Comparison of ENCODE assay signal across 19 cellular contexts in genomic region chr5:134492568-134492967, GRCh38. TPM values are rescaled to one million over a fixed set of nuclear protein-coding genes. Genes with fewer than 3 reads are reported as not detected.
DNase-seq lines count a peak whose midpoint lies in the region; ATAC-seq, FAIRE-seq and TF ChIP-seq lines count a peak whose summit lies in the region.
"Had no signal": no experiment of that assay in that cellular context is flagged by ENCODE, and none has a peak within 500 bp of the region (broad histone marks: within the 10 kb centered on the region; RNA-seq: fewer than 3 reads in every experiment).

No MANE protein-coding gene starts in this region.

- no peaks in the 10 kb centered on the region for H4K20me1 ChIP-seq in HepG2 (ENCODE audit: insufficient read depth, low read length)

- CTCF ChIA-PET in HepG2 (lab: Yijun Ruan, JAX; ENCODE audit: low intra/inter-chr PET ratio, low total read pairs): no interaction called here

- H3K27me3 ChIP-seq in HepG2 (ENCODE audit: control insufficient read depth in 1 of 2, insufficient read depth in 2 of 2, low read length in 2 of 2) (peaks cover 0 to 12% of the 10 kb centered on the region in 2 experiments; a peak in 2 of 5 replicates), right lobe of liver (no peaks in the 10 kb centered on the region), adipocyte (replicated peaks; ENCODE audit: control insufficient read depth, insufficient read depth, low read length) (no peaks in the 10 kb centered on the region), heart right ventricle (no peaks in the 10 kb centered on the region)

- intact Hi-C loops in HepG2 (cut with micrococcal nuclease; ENCODE audit: unreplicated experiment) (no loop called here), right lobe of liver (cut with DNase I) (no loop called here), heart right ventricle (cut with DNase I) (no loop called here), cardiac septum (cut with DNase I) (no loop called here)

- no peak overlapping the region for H3K9ac ChIP-seq in HepG2 (ENCODE audit: insufficient read depth, low read depth, low read length)
- peak overlapping the region; percentile 35 for H3K9ac ChIP-seq in adipocyte (ENCODE audit: low read length)

- DNase-seq in HepG2 (ENCODE audit: low spot score) (no peak), right lobe of liver (no peak), adipocyte (ENCODE audit: low read depth) (no peak), fibroblast of mammary gland (ENCODE audit: low read depth) (peak; percentile 25), heart right ventricle (no peak), GM19238 (ENCODE audit: insufficient read length, low spot score) (no peak), cardiac septum (ENCODE audit: low spot score) (no peak), NCI-H146 (lab: John Stamatoyannopoulos, UW) (no peak)
- DNase-seq: ACHN; CD4-positive, alpha-beta memory T cell; DMS79 treated with DMSO at 0.1 percent for 48 hours; EL; GDM1; HCEC 1CT; HFFc6 had no signal

- 61% methylated on average over 6 of the region's 6 CpGs for WGBS in HepG2 (ENCODE audit: low lambda C conversion rate)
- WGBS in right lobe of liver (ENCODE audit: insufficient coverage, low coverage, low lambda C conversion rate, missing lambda C conversion rate): 67% methylated on average over 6 of the region's 6 CpGs
- WGBS in heart right ventricle, 2 donors: 91 to 93% methylated on average over 6 of the region's 6 CpGs

- no peak for TF ChIP-seq RAD21 in HepG2 (CRISPR knock-in tag; IDR thresholded peaks at IDR 0.05)

- TF ChIP-seq POLR2A in HepG2 (IDR thresholded peaks at IDR 0.05; ENCODE audit: insufficient read depth in 1 of 2, low read depth in 2 of 2, low read length in 2 of 2) (no peak), right lobe of liver (IDR thresholded peaks at IDR 0.05) (no peak)

- no peak overlapping the region for H2AFZ ChIP-seq in HepG2 (ENCODE audit: low read length)

- peaks cover 10% of the 10 kb centered on the region for H3K4me1 ChIP-seq in HepG2 (ENCODE audit: insufficient read depth, low read length)
- no peaks in the 10 kb centered on the region for H3K4me1 ChIP-seq in right lobe of liver
- H3K4me1 ChIP-seq in adipocyte (ENCODE audit: control insufficient read depth, insufficient read depth, low read length): peaks cover 12% of the 10 kb centered on the region
- H3K4me1 ChIP-seq in heart right ventricle: no peaks in the 10 kb centered on the region

- H3K36me3 ChIP-seq in HepG2 (replicated peaks in 1 of 2; ENCODE audit: control insufficient read depth in 1 of 2, insufficient read depth in 2 of 2, low read length in 2 of 2) (no peaks in the 10 kb centered on the region), right lobe of liver (no peaks in the 10 kb centered on the region), adipocyte (ENCODE audit: control insufficient read depth, insufficient read depth, low read length, severe bottlenecking) (no peaks in the 10 kb centered on the region), heart right ventricle (no peaks in the 10 kb centered on the region)

- H3K4me3 ChIP-seq in HepG2 (replicated peaks in 1 of 3; ENCODE audit: insufficient read depth in 1 of 3, low read depth in 2 of 3, low read length in 3 of 3) (no peak overlapping the region), right lobe of liver (no peak overlapping the region), adipocyte (ENCODE audit: low read length) (no peak overlapping the region), fibroblast of mammary gland (ENCODE audit: control insufficient read depth, low read depth, low read length) (no peak overlapping the region), heart right ventricle (no peak overlapping the region)

- no peak overlapping the region for H3K4me2 ChIP-seq in HepG2 (ENCODE audit: low read depth, low read length)

- H3K9me3 ChIP-seq in HepG2 (ENCODE audit: low read length) (no peaks in the 10 kb centered on the region), right lobe of liver (no peaks in the 10 kb centered on the region), adipocyte (ENCODE audit: control insufficient read depth, low read length) (no peaks in the 10 kb centered on the region), heart right ventricle (no peaks in the 10 kb centered on the region)

- no peak for TF ChIP-seq CTCF in HepG2 (CRISPR knock-in tag; IDR thresholded peaks at IDR 0.05)
- TF ChIP-seq CTCF in right lobe of liver (IDR thresholded peaks at IDR 0.05): no peak
- no peak for TF ChIP-seq CTCF in fibroblast of mammary gland (conservative IDR thresholded peaks at IDR 0.05; ENCODE audit: control insufficient read depth, insufficient read depth, low read depth, low read length)
- TF ChIP-seq CTCF in heart right ventricle (IDR thresholded peaks at IDR 0.05): no peak

- no peak overlapping the region for H3K27ac ChIP-seq in HepG2 (ENCODE audit: extremely low read length, insufficient read depth, low read length)
- H3K27ac ChIP-seq in right lobe of liver: no peak overlapping the region
- H3K27ac ChIP-seq in heart right ventricle: no peak overlapping the region
- H3K27ac ChIP-seq: 22Rv1, C4-2B had no signal

- TF ChIP-seq EP300 in HepG2 (IDR thresholded peaks at IDR 0.05; ENCODE audit: low read depth in 2 of 2, low read length in 2 of 2): no peak
- no peak for TF ChIP-seq EP300 in HepG2 (CRISPR knock-in tag; IDR thresholded peaks at IDR 0.05; ENCODE audit: borderline replicate concordance)

- in situ Hi-C loops in HepG2 (cut with HindIII; ENCODE audit: extremely low pct_ligation_motif_present, low pct_unique_long_range_greater_than_20kb): no loop called here

- no peak for FAIRE-seq in HepG2 (lab: Jason Lieb, UNC)
- FAIRE-seq: GM12892, HTR-8/SVneo had no signal

- POLR2A ChIA-PET in HepG2 (lab: Yijun Ruan, JAX): interaction anchor here (1.5 to 2.0 kb wide), 2 partner anchors 11 to 27 kb away, joined by 5 to 11 read pairs; no protein-coding TSS in a partner anchor

- no peak for ATAC-seq in HepG2
- no peak for ATAC-seq in right lobe of liver
- no peak for ATAC-seq in heart right ventricle

- H3K79me2 ChIP-seq in HepG2 (ENCODE audit: insufficient read depth, low read length): no peaks in the 10 kb centered on the region

- BruUV-seq in HepG2 (replicated peaks; lab: Mats Ljungman, UMichigan): no TSS peak

TF ChIP-seq in HepG2, 621 proteins besides CTCF, POLR2A, EP300 and RAD21:
- TF ChIP-seq SP2 (CRISPR knock-in tag; IDR thresholded peaks at IDR 0.05) (no peak), MAFK (conservative IDR thresholded peaks at IDR 0.05 in 1 of 2, IDR thresholded peaks at IDR 0.05 in 1 of 2; ENCODE audit: low read length in 2 of 2) (peak; percentile 52 to 66), MAFF (IDR thresholded peaks at IDR 0.05; ENCODE audit: low read depth, low read length) (peak; percentile 40; the same call in 1 of the 2 replicates)

RNA-seq across cellular contexts. Expression of gene JADE2, which starts 32.9 kb away (rescaled TPM):
- total RNA-seq in HepG2 (2016; rRNA removed; fragmentation: Illumina TruSeq; extraction: Trizol) (15.1 and 15.6 TPM in 2 replicates), right lobe of liver (10 to 100 TPM in 1 of 6 experiments, 1 to 10 TPM in 5; 6.1 to 14.8 (median 8.4) TPM), heart right ventricle (10 to 100 TPM; 17.9 to 38.5 (median 25.2) TPM), cardiac septum (25.7 TPM)
- 3.9 and 4.4 TPM in 2 replicates for total RNA-seq in HepG2 (2016; cell fraction: cytosol; rRNA removed; fragmentation: Illumina TruSeq; extraction: Trizol; ENCODE audit: low read depth)
- 15.7 and 16.4 TPM in 2 replicates for total RNA-seq in HepG2 (2016; cell fraction: insoluble cytoplasmic fraction; rRNA removed; fragmentation: Illumina TruSeq; extraction: Trizol)
- 9.9 and 14.2 TPM in 2 replicates for total RNA-seq in HepG2 (2016; cell fraction: membrane; rRNA removed; fragmentation: Illumina TruSeq; extraction: Trizol)
- 10.7 and 11.7 TPM in 2 replicates for total RNA-seq in HepG2 (2016; cell fraction: nucleus; rRNA removed; fragmentation: Illumina TruSeq; extraction: Trizol)
- polyA plus RNA-seq in HepG2 (2011; rRNA removed) (7.5 and 9.1 TPM in 2 replicates), heart right ventricle (1 to 10 TPM; 5.4 to 7.9 TPM)
- 6.2 and 7.4 TPM in 2 replicates for polyA plus RNA-seq in HepG2 (2011; cell fraction: cytosol; rRNA removed)
- 10.9 and 11.6 TPM in 2 replicates for polyA plus RNA-seq in HepG2 (2011; cell fraction: nucleus; rRNA removed)
- polyA plus RNA-seq in HepG2 (2012): 5.4 and 7.6 TPM in 2 replicates
- polyA plus RNA-seq in HepG2 (2016; cell fraction: cytosol; fragmentation: Illumina TruSeq; extraction: Trizol; ENCODE audit: low read depth): 1.7 and 2.3 TPM in 2 replicates
- 10.3 and 12.8 TPM in 2 replicates for polyA plus RNA-seq in HepG2 (2016; cell fraction: insoluble cytoplasmic fraction; fragmentation: Illumina TruSeq; extraction: Trizol; ENCODE audit: low read depth)
- 4.9 and 6.8 TPM in 2 replicates for polyA plus RNA-seq in HepG2 (2016; cell fraction: membrane; fragmentation: Illumina TruSeq; extraction: Trizol; ENCODE audit: low read depth)
- polyA plus RNA-seq in HepG2 (2016; cell fraction: nucleus; fragmentation: Illumina TruSeq; extraction: Trizol; ENCODE audit: insufficient read depth, low read depth): 12.5 and 13.5 TPM in 2 replicates
- 17.4 and 97.1 TPM in 2 replicates for polyA minus RNA-seq in HepG2 (2011; rRNA and poly(A)+ RNA removed; ENCODE audit: low replicate concordance)
- polyA minus RNA-seq in HepG2 (2011; cell fraction: cytosol; rRNA and poly(A)+ RNA removed): 6.2 and 12.3 TPM in 2 replicates
- 7.2 and 7.7 TPM in 2 replicates for polyA minus RNA-seq in HepG2 (2011; cell fraction: nucleus; rRNA and poly(A)+ RNA removed)
